26 cellular contexts compared by ENCODE assay signal in the genomic region with DNA sequence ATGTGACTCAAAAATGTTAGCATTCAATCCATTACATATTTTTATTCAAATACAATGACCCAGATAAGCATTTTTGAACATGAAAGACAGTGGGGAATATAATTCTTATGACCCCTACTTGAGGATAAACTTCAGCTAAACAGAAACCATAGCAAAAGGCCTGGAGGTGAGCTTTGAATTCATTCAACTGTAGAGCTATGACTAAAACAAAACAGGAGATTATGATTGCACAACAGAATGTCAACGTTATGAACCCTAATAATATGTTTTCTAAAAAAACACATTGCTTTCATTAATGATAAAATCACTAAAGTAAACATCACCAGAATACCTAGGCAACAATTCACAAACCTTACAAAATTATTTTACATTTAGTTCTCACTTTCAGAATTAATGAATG. TPM values are rescaled to one million over a fixed set of nuclear protein-coding genes. Genes with fewer than 3 reads are reported as not detected.
A peak's percentile ranks its signal among the peaks of the same experiment; 100 is the strongest.
DNase-seq lines count a peak whose midpoint lies in the region; ATAC-seq and TF ChIP-seq lines count a peak whose summit lies in the region.
"Had no signal": no experiment of that assay in that cellular context is flagged by ENCODE, and none has a peak within 500 bp of the region (broad histone marks: within the 10 kb centered on the region; RNA-seq: fewer than 3 reads in every experiment).

No MANE protein-coding gene starts in this region.

- peak; percentile 36 for DNase-seq in EH (ENCODE audit: low read depth)
- DNase-seq in RWPE1 (ENCODE audit: low spot score), result peak; percentile 33
- DNase-seq in fibroblast of gingiva (ENCODE audit: low read depth), result peak; percentile 53
- DNase-seq in osteocyte (ENCODE audit: extremely low spot score, unreplicated experiment), result no peak
- DNase-seq in glutamatergic neuron, result no peak
- DNase-seq in activated gamma-delta T cell (lab: John Stamatoyannopoulos, UW), result no peak
- DNase-seq in activated T-cell treated with anti-CD3 and anti-CD28 coated beads, Interleukin-2, amount 50 U/mL, for 1 hour, result no peak
- DNase-seq: activated CD8-positive, alpha-beta T cell treated with anti-CD3 and anti-CD28 coated beads, Interleukin-2, amount 10 ng/mL, durations not matched to agents 7 days and 5 days; activated naive CD4-positive, alpha-beta T cell treated with anti-CD3 and anti-CD28 coated beads, Interleukin-2, amount 50 U/mL, for 16 hours; activated T-cell treated with anti-CD3 and anti-CD28 coated beads, Interleukin-2, amount 50 U/mL, for 4 hours; CD8-positive, alpha-beta memory T cell; colonic mucosa; DMS79; H9; Kasumi-1; left cardiac atrium; natural killer cell; NCI-H1105; NCI-H2081; NCI-H510A; pancreas; stimulated activated naive CD8-positive, alpha-beta T cell treated with anti-CD3 and anti-CD28 coated beads, Interleukin-15, Interleukin-2, amounts not matched to agents 100 U/mL and 50 U/mL, for 24 hours; thyroid gland had no signal

- H3K27me3 Mint-ChIP-seq in osteocyte (ENCODE audit: unreplicated experiment) (no peaks in the 10 kb centered on the region), glutamatergic neuron (ENCODE audit: unreplicated experiment) (peaks cover 2% of the 10 kb centered on the region)
- H3K27me3 Mint-ChIP-seq: CD8-positive, alpha-beta memory T cell had no signal

- POLR2A ChIA-PET in RWPE1 (lab: Yijun Ruan, JAX; ENCODE audit: low non-redundant PET), result no interaction called here

- H3K4me1 Mint-ChIP-seq in osteocyte (ENCODE audit: unreplicated experiment) (peaks cover 30% of the 10 kb centered on the region), glutamatergic neuron (ENCODE audit: low read depth, unreplicated experiment) (no peaks in the 10 kb centered on the region)
- H3K4me1 Mint-ChIP-seq: CD8-positive, alpha-beta memory T cell had no signal

- CTCF ChIA-PET in RWPE1 (lab: Yijun Ruan, JAX), result no interaction called here

- TF ChIP-seq CTCF in RWPE1 (conservative IDR thresholded peaks at IDR 0.05; ENCODE audit: low read depth), result no peak
- no peak for TF ChIP-seq CTCF in osteocyte (IDR thresholded peaks at IDR 0.05)
- no peak for TF ChIP-seq CTCF in glutamatergic neuron (IDR thresholded peaks at IDR 0.05; ENCODE audit: partially characterized antibody, unreplicated experiment)

- H3K36me3 Mint-ChIP-seq in osteocyte (ENCODE audit: unreplicated experiment) (peaks cover 5% of the 10 kb centered on the region), glutamatergic neuron (ENCODE audit: unreplicated experiment) (no peaks in the 10 kb centered on the region)

- no peak for ATAC-seq in GM21390 (IDR thresholded peaks at IDR 0.05; ENCODE audit: unreplicated experiment)
- ATAC-seq: activated CD4-positive, CD25-positive, alpha-beta regulatory T cell treated with anti-CD3 and anti-CD28 coated beads, Interleukin-2, amount 50 U/mL, for 24 hours; activated CD8-positive, alpha-beta T cell treated with anti-CD3 and anti-CD28 coated beads, Interleukin-2, amount 10 ng/mL, durations not matched to agents 7 days and 5 days; activated T-cell treated with anti-CD3 and anti-CD28 coated beads, Interleukin-2, amount 50 U/mL, for 4 hours; natural killer cell; pancreas; stimulated activated naive CD8-positive, alpha-beta T cell treated with anti-CD3 and anti-CD28 coated beads, Interleukin-15, Interleukin-2, amounts not matched to agents 100 U/mL and 50 U/mL, for 24 hours had no signal

- H3K27ac Mint-ChIP-seq in osteocyte (ENCODE audit: unreplicated experiment) (peak overlapping the region; percentile 83), glutamatergic neuron (ENCODE audit: unreplicated experiment) (no peak overlapping the region)
- H3K27ac Mint-ChIP-seq: activated CD8-positive, alpha-beta T cell treated with anti-CD3 and anti-CD28 coated beads, Interleukin-2, amount 10 ng/mL, durations not matched to agents 7 days and 5 days; H9; natural killer cell had no signal

- H3K9me3 Mint-ChIP-seq in osteocyte (ENCODE audit: unreplicated experiment), result no peaks in the 10 kb centered on the region
- peaks cover 3% of the 10 kb centered on the region for H3K9me3 Mint-ChIP-seq in glutamatergic neuron (ENCODE audit: unreplicated experiment)
- H3K9me3 Mint-ChIP-seq: activated T-cell treated with anti-CD3 and anti-CD28 coated beads, Interleukin-2, amount 50 U/mL, for 4 hours; CD8-positive, alpha-beta memory T cell; H9; natural killer cell had no signal

- H3K4me3 Mint-ChIP-seq in osteocyte (ENCODE audit: unreplicated experiment) (no peak overlapping the region), glutamatergic neuron (ENCODE audit: unreplicated experiment) (no peak overlapping the region)
- H3K4me3 Mint-ChIP-seq: activated CD8-positive, alpha-beta T cell treated with anti-CD3 and anti-CD28 coated beads, Interleukin-2, amount 10 ng/mL, durations not matched to agents 7 days and 5 days; activated T-cell treated with anti-CD3 and anti-CD28 coated beads, Interleukin-2, amount 50 U/mL, for 4 hours; CD8-positive, alpha-beta memory T cell; H9; natural killer cell had no signal

- H3K27ac ChIP-seq in RWPE1, result no peak overlapping the region
- H3K27ac ChIP-seq: colonic mucosa, pancreas, skin epidermis, thyroid gland had no signal

RNA-seq across cellular contexts. Expression of gene EFCAB11, which starts 27.8 kb away (rescaled TPM):
- total RNA-seq in osteocyte (5.2 and 8.7 TPM in 2 replicates), glutamatergic neuron (ENCODE audit: unreplicated experiment) (3.1 TPM)

RNA-seq across cellular contexts. Expression of gene TDP1, which starts 29.0 kb away (rescaled TPM):
- total RNA-seq in osteocyte (17.9 and 18.6 TPM in 2 replicates), glutamatergic neuron (ENCODE audit: unreplicated experiment) (30.3 TPM)

Comparison
In these comparisons a context has a peak if more than half of its experiments do, and no peak if none do; other contexts are left out.
1. DNase-seq: peak in EH (single experiment), RWPE1 (single experiment) and fibroblast of gingiva (single experiment); none in osteocyte (single experiment), glutamatergic neuron (single experiment), activated gamma-delta T cell (single experiment) and activated T-cell treated with anti-CD3 and anti-CD28 coated beads, Interleukin-2, amount 50 U/mL, for 1 hour (single experiment).